ENCODE assay signal across 8 cellular contexts in the genomic region with DNA sequence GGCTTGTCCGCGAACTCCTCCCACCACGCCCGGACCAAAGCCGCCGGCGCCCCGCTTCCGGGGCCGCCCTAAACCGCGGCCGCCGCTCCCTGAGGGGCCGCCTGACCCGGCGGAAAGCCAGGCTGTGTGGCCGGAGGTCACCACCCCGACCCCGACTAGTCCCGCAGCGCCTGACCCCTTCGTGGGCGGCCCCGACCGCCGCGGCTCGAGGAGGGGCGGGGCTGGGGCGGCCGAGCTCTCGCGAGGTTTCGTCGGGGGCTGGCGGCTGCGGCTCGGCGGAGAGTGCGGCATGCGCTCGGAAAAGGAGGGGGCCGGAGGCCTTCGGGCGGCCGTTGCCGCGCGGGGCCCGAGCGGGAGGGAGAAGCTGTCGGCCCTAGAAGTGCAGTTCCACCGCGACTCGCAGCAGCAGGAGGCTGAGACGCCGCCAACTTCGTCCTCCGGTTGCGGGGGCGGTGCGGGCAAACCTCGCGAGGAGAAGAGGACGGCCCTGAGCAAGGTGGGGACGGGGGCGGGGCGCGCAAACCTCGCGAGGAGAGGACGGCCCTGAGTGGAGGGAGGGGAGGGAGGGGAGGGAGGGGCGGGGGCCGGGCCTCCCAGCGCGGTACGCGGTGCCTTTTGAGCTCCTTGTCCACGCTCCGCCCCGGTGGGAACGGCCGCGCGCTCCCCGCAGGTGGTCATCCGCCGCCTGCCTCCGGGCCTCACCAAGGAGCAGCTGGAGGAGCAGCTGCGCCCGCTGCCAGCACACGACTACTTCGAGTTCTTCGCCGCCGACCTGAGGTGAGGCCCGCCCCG. TPM values are rescaled to one million over a fixed set of nuclear protein-coding genes. Genes with fewer than 3 reads are reported as not detected.
DNase-seq lines count a peak whose midpoint lies in the region; ATAC-seq and TF ChIP-seq lines count a peak whose summit lies in the region.

A gene with protein sequence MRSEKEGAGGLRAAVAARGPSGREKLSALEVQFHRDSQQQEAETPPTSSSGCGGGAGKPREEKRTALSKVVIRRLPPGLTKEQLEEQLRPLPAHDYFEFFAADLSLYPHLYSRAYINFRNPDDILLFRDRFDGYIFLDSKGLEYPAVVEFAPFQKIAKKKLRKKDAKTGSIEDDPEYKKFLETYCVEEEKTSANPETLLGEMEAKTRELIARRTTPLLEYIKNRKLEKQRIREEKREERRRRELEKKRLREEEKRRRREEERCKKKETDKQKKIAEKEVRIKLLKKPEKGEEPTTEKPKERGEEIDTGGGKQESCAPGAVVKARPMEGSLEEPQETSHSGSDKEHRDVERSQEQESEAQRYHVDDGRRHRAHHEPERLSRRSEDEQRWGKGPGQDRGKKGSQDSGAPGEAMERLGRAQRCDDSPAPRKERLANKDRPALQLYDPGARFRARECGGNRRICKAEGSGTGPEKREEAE (plus strand): TSS at position 251 of the 792 bp plus-strand sequence. CDS start 39 bp downstream, at position 290.

- peaks cover 14% of the 10 kb centered on the region for H3K79me1 ChIP-seq in trophoblast cell (ENCODE audit: low read length)

- H3K14ac ChIP-seq in trophoblast cell (ENCODE audit: low read length): peak within 1 kb of the TSS; percentile 100

- H3K4ac ChIP-seq in trophoblast cell (ENCODE audit: low read depth, low read length): peak within 1 kb of the TSS; percentile 100

- peak within 1 kb of the TSS; percentile 94 for H3K9ac ChIP-seq in trophoblast cell (ENCODE audit: low read length)

- peak within 1 kb of the TSS; percentile 100 for H4K91ac ChIP-seq in trophoblast cell (ENCODE audit: low read depth, low read length)

- peak within 1 kb of the TSS; percentile 85 for H2BK12ac ChIP-seq in trophoblast cell (ENCODE audit: low read length)

- H3K4me2 ChIP-seq in trophoblast cell (ENCODE audit: low read length): peak within 1 kb of the TSS; percentile 84

- no peak for TF ChIP-seq CTCF in GM10266 (IDR thresholded peaks at IDR 0.05; ENCODE audit: control insufficient read depth, insufficient read depth, low read depth, missing control alignments)
- TF ChIP-seq CTCF in tibial nerve (IDR thresholded peaks at IDR 0.05): peak in 1 of 5 experiments; percentile 21

- ATAC-seq in HG02610 (IDR thresholded peaks at IDR 0.05; ENCODE audit: unreplicated experiment) (peak; percentile 69), Right ventricle myocardium superior (ENCODE audit: poor library complexity) (peak; percentile 96)

- H3K79me2 ChIP-seq in trophoblast cell (ENCODE audit: control insufficient read depth, insufficient read depth, low read length, poor library complexity): peaks cover 10% of the 10 kb centered on the region

- TF ChIP-seq EP300 in tibial nerve (IDR thresholded peaks at IDR 0.05): peak in 1 of 2 donors; percentile 84

- intact Hi-C loops in Right ventricle myocardium superior (cut with DNase I): no loop called here

- H2AK5ac ChIP-seq in trophoblast cell (ENCODE audit: low read length): peak within 1 kb of the TSS; percentile 74

- peak within 1 kb of the TSS; percentile 100 for H2BK5ac ChIP-seq in trophoblast cell (ENCODE audit: low read depth, low read length, poor library complexity)

- peak within 1 kb of the TSS; percentile 100 for H4K8ac ChIP-seq in trophoblast cell (ENCODE audit: low read depth, low read length)

- peak within 1 kb of the TSS; percentile 100 for H4K12ac ChIP-seq in trophoblast cell (ENCODE audit: low read depth, low read length)

- H3K4me1 ChIP-seq in trophoblast cell (ENCODE audit: control insufficient read depth in 1 of 2, insufficient read depth in 2 of 2, low read length in 2 of 2) (peaks cover 3 to 7% of the 10 kb centered on the region in 2 experiments), tibial nerve (peaks cover 0 to 41% (median 13%) of the 10 kb centered on the region in 4 donors)

- H3K4me3 ChIP-seq in trophoblast cell (ENCODE audit: low read depth, low read length) (peak within 1 kb of the TSS; percentile 84), tibial nerve (peak within 1 kb of the TSS; percentile 62 to 91 (median 76))

- peaks cover 6 to 17% of the 10 kb centered on the region in 2 experiments for H3K36me3 ChIP-seq in trophoblast cell (ENCODE audit: control insufficient read depth in 1 of 2, insufficient read depth in 2 of 2, low read length in 2 of 2)
- H3K36me3 ChIP-seq in tibial nerve: peaks cover 0 to 31% (median 3%) of the 10 kb centered on the region in 3 donors

- H3K9me3 ChIP-seq in trophoblast cell (ENCODE audit: insufficient read depth, low read depth, low read length) (no peaks in the 10 kb centered on the region), tibial nerve (no peaks in the 10 kb centered on the region)

- H3K27ac ChIP-seq in trophoblast cell (ENCODE audit: low read depth, low read length) (peak within 1 kb of the TSS; percentile 98), tibial nerve (peak within 1 kb of the TSS; percentile 88 to 97 (median 97))

- peak within 1 kb of the TSS; percentile 100 for H2BK120ac ChIP-seq in trophoblast cell (ENCODE audit: insufficient read depth, low read length, poor library complexity)

- peak; percentile 19 to 65 for TF ChIP-seq POLR2A in tibial nerve (IDR thresholded peaks at IDR 0.05)

- H3K23ac ChIP-seq in trophoblast cell (ENCODE audit: low read length): no peak within 1 kb of the TSS

- peak within 1 kb of the TSS; percentile 100 for H3K18ac ChIP-seq in trophoblast cell (ENCODE audit: low read length)

- DNase-seq in GM10266 (ENCODE audit: extremely low spot score) (peak; percentile 94), NCI-H1092 treated with DMSO at 0.1 percent for 48 hours (lab: John Stamatoyannopoulos, UW) (peak; percentile 94), SW 1271 (lab: John Stamatoyannopoulos, UW) (peak; percentile 34 to 73), Right ventricle myocardium superior (peak; percentile 93), trophoblast cell (peak; percentile 80 to 87), tibial nerve (ENCODE audit: low spot score in 2 of 2) (peak; percentile 79 to 84)
- DNase-seq in activated naive CD8-positive, alpha-beta T cell treated with anti-CD3 and anti-CD28 coated beads, Interleukin-2, amount 50 U/mL, for 16 hours (ENCODE audit: low read depth, low spot score): peak; percentile 70

- peak within 1 kb of the TSS; percentile 94 for H2AFZ ChIP-seq in trophoblast cell (ENCODE audit: insufficient read depth, low read length, poor library complexity)

- no CpG with 5 or more reads among the region's 99 CpGs for WGBS in trophoblast cell (ENCODE audit: extremely low coverage, insufficient coverage, insufficient read length)
- WGBS in tibial nerve, 2 donors: 0 to 1% methylated on average over 20 to 51 of the region's 99 CpGs

- H3K27me3 ChIP-seq in trophoblast cell (ENCODE audit: insufficient read depth, low read length) (no peaks in the 10 kb centered on the region), tibial nerve (no peaks in the 10 kb centered on the region)

RNA-seq across cellular contexts. Expression of the gene that starts here (rescaled TPM):
- total RNA-seq in Right ventricle myocardium superior (24.2 TPM), tibial nerve (10 to 100 TPM; 62.7 to 89.2 (median 80.2) TPM)
- polyA plus RNA-seq in trophoblast cell (2013): 52.6 and 53.2 TPM in 2 replicates

Comparison
In these comparisons a context has a peak if more than half of its experiments do, and no peak if none do; other contexts are left out.
1. Peak in every context shown above with its lines: DNase-seq, ATAC-seq, H3K4me3 ChIP-seq and H3K27ac ChIP-seq.